21 cellular contexts compared by ENCODE assay signal in genomic region chr5:92313385-92313784, GRCh38.
DNase-seq lines count a peak whose midpoint lies in the region; ATAC-seq, FAIRE-seq and TF ChIP-seq lines count a peak whose summit lies in the region.
"Had no signal": no experiment of that assay in that cellular context is flagged by ENCODE, and none has a peak within 500 bp of the region (broad histone marks: within the 10 kb centered on the region; RNA-seq: fewer than 3 reads in every experiment).

No MANE protein-coding gene starts in this region.

- no peaks in the 10 kb centered on the region for H3K9me3 ChIP-seq in WERI-Rb-1 (ENCODE audit: severe bottlenecking)
- H3K9me3 ChIP-seq in gastroesophageal sphincter, result no peaks in the 10 kb centered on the region
- H3K9me3 ChIP-seq: A549 had no signal

- no peak overlapping the region for H3K27ac ChIP-seq in WERI-Rb-1
- H3K27ac ChIP-seq in gastroesophageal sphincter, result no peak overlapping the region
- H3K27ac ChIP-seq: A549, SK-N-MC had no signal

- H3K4me1 Mint-ChIP-seq in progenitor cell of endocrine pancreas (ENCODE audit: low read depth), result peaks cover 2% of the 10 kb centered on the region
- H3K4me1 Mint-ChIP-seq in activated CD4-positive, alpha-beta T cell treated with anti-CD3 and anti-CD28 coated beads, Interleukin-2, amount 10 ng/mL, durations not matched to agents 24 days and 14 days, result no peaks in the 10 kb centered on the region
- H3K4me1 Mint-ChIP-seq: CD8-positive, alpha-beta memory T cell had no signal

- H3K36me3 Mint-ChIP-seq in progenitor cell of endocrine pancreas (ENCODE audit: insufficient read depth), result no peaks in the 10 kb centered on the region
- no peaks in the 10 kb centered on the region for H3K36me3 Mint-ChIP-seq in activated CD4-positive, alpha-beta T cell treated with anti-CD3 and anti-CD28 coated beads, Interleukin-2, amount 10 ng/mL, durations not matched to agents 24 days and 14 days (ENCODE audit: low read depth)
- H3K36me3 Mint-ChIP-seq: CD8-positive, alpha-beta memory T cell had no signal

- H3K4me3 ChIP-seq in WERI-Rb-1 (ENCODE audit: low read depth, low read length) (no peak overlapping the region), gastroesophageal sphincter (no peak overlapping the region)
- H3K4me3 ChIP-seq: A549, SK-N-MC had no signal

- H3K9me3 Mint-ChIP-seq in progenitor cell of endocrine pancreas (ENCODE audit: low read depth), result no peaks in the 10 kb centered on the region
- no peaks in the 10 kb centered on the region for H3K9me3 Mint-ChIP-seq in activated CD4-positive, alpha-beta T cell treated with anti-CD3 and anti-CD28 coated beads, Interleukin-2, amount 10 ng/mL, durations not matched to agents 24 days and 14 days

- FAIRE-seq in G401.6 (lab: Jason Lieb, UNC), result peak; percentile 46

- TF ChIP-seq CTCF in WERI-Rb-1 (IDR thresholded peaks at IDR 0.05; ENCODE audit: low read depth, low read length) (0 out of 2 replicates have a peak, but pooled peaks have one; percentile 3), progenitor cell of endocrine pancreas (IDR thresholded peaks at IDR 0.05; ENCODE audit: unreplicated experiment) (peak; percentile 38), gastroesophageal sphincter (IDR thresholded peaks at IDR 0.05) (no peak)

- H3K27me3 ChIP-seq in WERI-Rb-1 (ENCODE audit: insufficient read depth, low read depth, severe bottlenecking) (no peaks in the 10 kb centered on the region), gastroesophageal sphincter (no peaks in the 10 kb centered on the region)

- TF ChIP-seq EP300 in gastroesophageal sphincter (IDR thresholded peaks at IDR 0.05), result no peak

- no peak overlapping the region for H3K27ac Mint-ChIP-seq in progenitor cell of endocrine pancreas
- H3K27ac Mint-ChIP-seq in activated CD4-positive, alpha-beta T cell treated with anti-CD3 and anti-CD28 coated beads, Interleukin-2, amount 10 ng/mL, durations not matched to agents 24 days and 14 days, result no peak overlapping the region
- H3K27ac Mint-ChIP-seq: CD8-positive, alpha-beta memory T cell had no signal

- intact Hi-C loops in activated CD4-positive, alpha-beta T cell treated with anti-CD3 and anti-CD28 coated beads, Interleukin-2, amount 10 ng/mL, durations not matched to agents 24 days and 14 days (cut with micrococcal nuclease), result no loop called here

- H3K27me3 Mint-ChIP-seq in progenitor cell of endocrine pancreas, result no peaks in the 10 kb centered on the region
- no peaks in the 10 kb centered on the region for H3K27me3 Mint-ChIP-seq in activated CD4-positive, alpha-beta T cell treated with anti-CD3 and anti-CD28 coated beads, Interleukin-2, amount 10 ng/mL, durations not matched to agents 24 days and 14 days
- H3K27me3 Mint-ChIP-seq: CD8-positive, alpha-beta memory T cell had no signal

- ATAC-seq in gastroesophageal sphincter, result no peak
- ATAC-seq: A549 had no signal

- DNase-seq in WERI-Rb-1 (no peak), iPS-NIHi11 (ENCODE audit: low spot score) (peak; percentile 9), progenitor cell of endocrine pancreas (ENCODE audit: low spot score, unreplicated experiment) (no peak), NCI-H2107 (lab: John Stamatoyannopoulos, UW) (no peak)
- DNase-seq in activated CD4-positive, alpha-beta T cell treated with anti-CD3 and anti-CD28 coated beads, Interleukin-2, amount 10 ng/mL, durations not matched to agents 24 days and 14 days, result no peak
- DNase-seq: C1 segment of cervical spinal cord; CD8-positive, alpha-beta memory T cell; DMS53; HCEC 1CT; MM.1S; NCI-H1092; NCI-H1436 treated with DMSO at 0.1 percent for 48 hours; NCI-H2029; NCI-H2171; NCI-H446 treated with DMSO at 0.1 percent for 48 hours; NK-92 treated with Interleukin-12 subunit alpha and Interleukin-12 subunit beta, amount 100 ng/mL, for 24 hours; SHP77 had no signal

- no peaks in the 10 kb centered on the region for H3K36me3 ChIP-seq in WERI-Rb-1
- H3K36me3 ChIP-seq in gastroesophageal sphincter, result no peaks in the 10 kb centered on the region

- TF ChIP-seq POLR2A in gastroesophageal sphincter (IDR thresholded peaks at IDR 0.05), result no peak

- H3K4me3 Mint-ChIP-seq in progenitor cell of endocrine pancreas (ENCODE audit: low read depth), result no peak overlapping the region
- no peak overlapping the region for H3K4me3 Mint-ChIP-seq in activated CD4-positive, alpha-beta T cell treated with anti-CD3 and anti-CD28 coated beads, Interleukin-2, amount 10 ng/mL, durations not matched to agents 24 days and 14 days
- H3K4me3 Mint-ChIP-seq: CD8-positive, alpha-beta memory T cell had no signal

- WGBS in gastroesophageal sphincter (ENCODE audit: low coverage in 1 of 2), 2 donors, result 88 to 100% methylated on average over 2 of the region's 2 CpGs

- no peaks in the 10 kb centered on the region for H3K4me1 ChIP-seq in gastroesophageal sphincter

Comparison
In these comparisons a context has a peak if more than half of its experiments do, and no peak if none do; other contexts are left out.
1. CTCF ChIP-seq: peak in WERI-Rb-1 (single experiment) and progenitor cell of endocrine pancreas (single experiment); none in gastroesophageal sphincter (0 of 4).